ENCODE assay signal across 21 cellular contexts in genomic region chr2:100773538-100773937, GRCh38.
"Had no signal": no experiment of that assay in that cellular context is flagged by ENCODE, and none has a peak within 500 bp of the region (broad histone marks: within the 10 kb centered on the region; RNA-seq: fewer than 3 reads in every experiment).

No MANE protein-coding gene starts in this region.

- H3K36me3 ChIP-seq: heart left ventricle, pancreas, stomach, thoracic aorta, transverse colon had no signal

- H3K9me3 ChIP-seq: heart left ventricle, pancreas, stomach, thoracic aorta, transverse colon had no signal

- DNase-seq: effector memory CD4-positive, alpha-beta T cell; heart left ventricle; hippocampal formation; left colon; left ventricle myocardium superior; mesenchymal stem cell; midbrain; occipital lobe; pancreas; right cardiac atrium; small intestine; stimulated activated CD4-positive, alpha-beta T cell treated with anti-CD3 and anti-CD28 coated beads, Interleukin-12 subunit alpha, Interleukin-12 subunit beta, amount 100 ng/mL, for 4 hours; stimulated activated naive CD4-positive, alpha-beta T cell; stomach; substantia nigra; transverse colon had no signal

- H3K27me3 ChIP-seq: heart left ventricle, pancreas, stomach, transverse colon had no signal

- H3K27ac ChIP-seq: coronary artery, heart left ventricle, pancreas, stomach, thoracic aorta, transverse colon had no signal

- H3K4me1 ChIP-seq: pancreas, stomach had no signal

- H3K4me3 ChIP-seq: coronary artery, heart left ventricle, lung, pancreas, stomach, thoracic aorta, transverse colon had no signal

- ATAC-seq: esophagus mucosa; heart left ventricle; left colon; left ventricle myocardium superior; natural killer cell treated with Interleukin-12 subunit alpha and Interleukin-12 subunit beta and Interleukin-15 and Interleukin-18, amount 100 ng/mL, for 72 hours; pancreas; right cardiac atrium had no signal
